ENCODE assay signal across 8 cellular contexts in the genomic region with DNA sequence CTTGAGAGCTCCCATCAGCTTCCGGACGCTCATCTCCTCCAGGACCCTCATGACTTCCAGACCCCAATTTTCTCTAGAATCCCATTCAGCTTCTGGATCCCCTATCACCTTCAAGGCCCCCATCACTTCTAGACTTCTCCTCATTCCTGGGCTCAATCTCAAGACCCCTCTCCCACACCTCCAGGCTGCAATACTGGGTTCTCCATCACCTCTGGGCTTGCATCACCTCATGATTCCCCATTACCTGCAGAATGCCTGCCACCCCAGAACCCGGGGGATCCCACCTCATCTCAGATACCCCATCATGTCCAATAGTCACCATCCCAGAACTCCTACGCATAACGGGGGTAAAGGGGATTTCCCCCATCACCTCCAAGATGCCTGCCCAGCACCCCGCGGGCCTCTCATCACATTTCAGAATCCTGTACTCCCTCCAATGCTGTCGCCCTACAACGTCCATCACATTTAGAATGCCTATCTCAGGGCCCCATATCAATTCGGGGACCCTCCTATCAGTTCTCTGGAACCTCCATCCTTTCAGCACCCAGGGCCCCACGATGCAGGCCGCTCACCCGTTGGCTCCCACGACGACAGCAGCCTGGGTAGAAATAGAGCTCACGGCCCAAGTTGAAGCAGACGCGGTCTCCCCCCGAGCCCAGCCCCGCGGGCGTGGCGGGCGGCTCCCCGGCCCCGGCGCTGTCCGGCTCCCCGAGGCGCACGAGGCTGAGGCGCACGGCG. TPM values are rescaled to one million over a fixed set of nuclear protein-coding genes. Genes with fewer than 3 reads are reported as not detected.
DNase-seq lines count a peak whose midpoint lies in the region; TF ChIP-seq lines count a peak whose summit lies in the region.

No MANE protein-coding gene starts in this region.

- H3K9me3 Mint-ChIP-seq in T-helper 1 cell treated with Interleukin-12 subunit alpha and Interleukin-12 subunit beta and Interleukin-4 antibody, amounts not matched to agents 30 μg/mL and 1 μg/mL, for 36 hours = no peaks in the 10 kb centered on the region
- no peaks in the 10 kb centered on the region for H3K9me3 Mint-ChIP-seq in dendritic cell treated with granulocyte-macrophage colony-stimulating factor and Interleukin-4, amounts not matched to agents 40 ng/mL and 50 ng/mL, for 4 days

- H3K9ac ChIP-seq in Karpas-422 (ENCODE audit: low read length) (peak overlapping the region; percentile 93), neural cell (ENCODE audit: low read length) (peak overlapping the region; percentile 87)

- no peak for TF ChIP-seq RAD21 in neural cell (conservative IDR thresholded peaks at IDR 0.05)

- H3K4me1 ChIP-seq in Karpas-422 (ENCODE audit: low read length) = peaks cover 20% of the 10 kb centered on the region

- DNase-seq in T-helper 1 cell (no peak), Karpas-422 (peak; percentile 70), NCI-H2107 treated with DMSO at 0.1 percent for 48 hours (lab: John Stamatoyannopoulos, UW; ENCODE audit: unreplicated experiment) (no peak), anterior cingulate cortex (lab: John Stamatoyannopoulos, UW) (no peak)
- DNase-seq in activated effector memory CD4-positive, alpha-beta T cell treated with anti-CD3 and anti-CD28 coated beads, Interleukin-2, amount 50 U/mL, for 16 hours = no peak

- no peaks in the 10 kb centered on the region for H3F3A ChIP-seq in neural cell (ENCODE audit: insufficient read depth, low read length, poor library complexity, severe bottlenecking)

- H3K9me3 ChIP-seq in Karpas-422 (ENCODE audit: low read length) = no peaks in the 10 kb centered on the region
- no peaks in the 10 kb centered on the region for H3K9me3 ChIP-seq in neural cell (ENCODE audit: low read length)

- H3K36me3 ChIP-seq in Karpas-422 (ENCODE audit: insufficient read depth, low read length) (peaks cover 12% of the 10 kb centered on the region; the same call in 1 of the 2 replicates), neural cell (ENCODE audit: insufficient read depth, low read length) (peaks cover 6% of the 10 kb centered on the region)

- H3K79me2 ChIP-seq in Karpas-422 (ENCODE audit: low read length) (peaks cover 27% of the 10 kb centered on the region), neural cell (replicated peaks; ENCODE audit: insufficient read depth, low read length) (peaks cover 25% of the 10 kb centered on the region)

- TF ChIP-seq CTCF in neural cell (IDR thresholded peaks at IDR 0.05; ENCODE audit: poor library complexity, severe bottlenecking) = no peak

- peak overlapping the region; percentile 86 for H3K4me3 Mint-ChIP-seq in T-helper 1 cell treated with Interleukin-12 subunit alpha and Interleukin-12 subunit beta and Interleukin-4 antibody, amounts not matched to agents 30 μg/mL and 1 μg/mL, for 36 hours
- peak overlapping the region; percentile 85 for H3K4me3 Mint-ChIP-seq in dendritic cell treated with granulocyte-macrophage colony-stimulating factor and Interleukin-4, amounts not matched to agents 40 ng/mL and 50 ng/mL, for 4 days

- H2AFZ ChIP-seq in Karpas-422 (ENCODE audit: low read length) (no peak overlapping the region), neural cell (ENCODE audit: low read depth, low read length) (no peak overlapping the region)

- H3K4me3 ChIP-seq in Karpas-422 (ENCODE audit: low read length) (peak overlapping the region; percentile 91), neural cell (ENCODE audit: low read length) (peak overlapping the region; percentile 94)

- intact Hi-C loops in dendritic cell treated with granulocyte-macrophage colony-stimulating factor and Interleukin-4, amounts not matched to agents 40 ng/mL and 50 ng/mL, for 4 days (cut with micrococcal nuclease) = no loop called here

- no peaks in the 10 kb centered on the region for H3K9me2 ChIP-seq in Karpas-422 (replicated peaks; ENCODE audit: insufficient read depth, low read length)
- no peaks in the 10 kb centered on the region for H3K9me2 ChIP-seq in neural cell (ENCODE audit: insufficient read depth, low read length)

- peak overlapping the region; percentile 74 for H3K27ac Mint-ChIP-seq in T-helper 1 cell treated with Interleukin-12 subunit alpha and Interleukin-12 subunit beta and Interleukin-4 antibody, amounts not matched to agents 30 μg/mL and 1 μg/mL, for 36 hours
- H3K27ac Mint-ChIP-seq in dendritic cell treated with granulocyte-macrophage colony-stimulating factor and Interleukin-4, amounts not matched to agents 40 ng/mL and 50 ng/mL, for 4 days = peak overlapping the region; percentile 49

- peaks cover 64% of the 10 kb centered on the region for H3K27me3 Mint-ChIP-seq in T-helper 1 cell treated with Interleukin-12 subunit alpha and Interleukin-12 subunit beta and Interleukin-4 antibody, amounts not matched to agents 30 μg/mL and 1 μg/mL, for 36 hours (ENCODE audit: low read depth)
- H3K27me3 Mint-ChIP-seq in dendritic cell treated with granulocyte-macrophage colony-stimulating factor and Interleukin-4, amounts not matched to agents 40 ng/mL and 50 ng/mL, for 4 days = peaks cover 68% of the 10 kb centered on the region

- no peak for TF ChIP-seq EP300 in neural cell (conservative IDR thresholded peaks at IDR 0.05; ENCODE audit: poor library complexity, severe bottlenecking)

- peak overlapping the region; percentile 64 for H3K27ac ChIP-seq in Karpas-422 (ENCODE audit: low read length)
- peak overlapping the region; percentile 55 for H3K27ac ChIP-seq in neural cell (ENCODE audit: low read length)

- H3K4me1 Mint-ChIP-seq in T-helper 1 cell treated with Interleukin-12 subunit alpha and Interleukin-12 subunit beta and Interleukin-4 antibody, amounts not matched to agents 30 μg/mL and 1 μg/mL, for 36 hours (ENCODE audit: low read depth) = peaks cover 32% of the 10 kb centered on the region
- H3K4me1 Mint-ChIP-seq in dendritic cell treated with granulocyte-macrophage colony-stimulating factor and Interleukin-4, amounts not matched to agents 40 ng/mL and 50 ng/mL, for 4 days (ENCODE audit: low read depth) = peaks cover 69% of the 10 kb centered on the region

- H3K36me3 Mint-ChIP-seq in T-helper 1 cell treated with Interleukin-12 subunit alpha and Interleukin-12 subunit beta and Interleukin-4 antibody, amounts not matched to agents 30 μg/mL and 1 μg/mL, for 36 hours (ENCODE audit: low read depth) = peaks cover 21% of the 10 kb centered on the region
- H3K36me3 Mint-ChIP-seq in dendritic cell treated with granulocyte-macrophage colony-stimulating factor and Interleukin-4, amounts not matched to agents 40 ng/mL and 50 ng/mL, for 4 days (ENCODE audit: low read depth) = peaks cover 47% of the 10 kb centered on the region

- H4K20me1 ChIP-seq in Karpas-422 (ENCODE audit: insufficient read depth, low read depth, low read length) (0 out of 2 replicates have a peak, but pooled peaks cover 8% of the 10 kb centered on the region), neural cell (ENCODE audit: insufficient read depth) (no peaks in the 10 kb centered on the region)

- H3K27me3 ChIP-seq in Karpas-422 (ENCODE audit: low read length) = no peaks in the 10 kb centered on the region
- no peaks in the 10 kb centered on the region for H3K27me3 ChIP-seq in neural cell (ENCODE audit: insufficient read depth, low read depth, low read length)

- H3K4me2 ChIP-seq in Karpas-422 (ENCODE audit: low read depth, low read length, poor library complexity, severe bottlenecking) (peak overlapping the region; percentile 87), neural cell (ENCODE audit: low read length) (peak overlapping the region; percentile 98)

TF ChIP-seq in neural cell, 6 proteins besides CTCF, POLR2A, EP300 and RAD21 (continues in another document):
- TF ChIP-seq MXI1 (conservative IDR thresholded peaks at IDR 0.05; ENCODE audit: poor library complexity, severe bottlenecking) (no peak), SMC3 (conservative IDR thresholded peaks at IDR 0.05; ENCODE audit: poor library complexity) (no peak), TAF1 (IDR thresholded peaks at IDR 0.05; ENCODE audit: low read depth) (no peak), EZH2 (IDR thresholded peaks at IDR 0.05; ENCODE audit: borderline replicate concordance, insufficient read depth, low read length, poor library complexity, severe bottlenecking) (no peak)

RNA-seq across cellular contexts. Expression of gene DMWD, which starts 0.7 kb away (rescaled TPM):
- total RNA-seq in Karpas-422 (2014; rRNA removed; shearing (Covaris generic); ENCODE audit: low replicate concordance) = 37.8 and 61.3 TPM in 2 replicates
- 20.4 and 28.5 TPM in 2 replicates for polyA plus RNA-seq in neural cell
- 50.5 and 57.0 TPM in 2 replicates for polyA minus RNA-seq in neural cell

RNA-seq across cellular contexts. Expression of gene DMPK, which starts 9.6 kb away (rescaled TPM):
- total RNA-seq in Karpas-422 (2014; rRNA removed; shearing (Covaris generic); ENCODE audit: low replicate concordance) = 11.5 and 33.7 TPM in 2 replicates
- polyA plus RNA-seq in neural cell = 34.3 and 50.1 TPM in 2 replicates
- 16.1 and 23.4 TPM in 2 replicates for polyA minus RNA-seq in neural cell

RNA-seq across cellular contexts. Expression of gene SIX5, which starts 22.9 kb away (rescaled TPM):
- 2.6 and 4.0 TPM in 2 replicates for total RNA-seq in Karpas-422 (2014; rRNA removed; shearing (Covaris generic); ENCODE audit: low replicate concordance)
- 0.50 TPM in 1 of 2 replicates, not detected in the other for polyA plus RNA-seq in neural cell
- 0.35 and 0.49 TPM in 2 replicates for polyA minus RNA-seq in neural cell

RNA-seq across cellular contexts. Expression of gene RSPH6A, which starts 23.2 kb away (rescaled TPM):
- 0.25 TPM in 1 of 2 replicates, not detected in the other for total RNA-seq in Karpas-422 (2014; rRNA removed; shearing (Covaris generic); ENCODE audit: low replicate concordance)
- polyA plus RNA-seq in neural cell = not detected in 2 replicates
- polyA minus RNA-seq in neural cell = 0.46 TPM in 1 of 2 replicates, not detected in the other

RNA-seq across cellular contexts. Expression of gene MEIOSIN, which starts 58.7 kb away (rescaled TPM):
- not detected in 2 replicates for total RNA-seq in Karpas-422 (2014; rRNA removed; shearing (Covaris generic); ENCODE audit: low replicate concordance)
- polyA plus RNA-seq in neural cell = not detected in 2 replicates
- not detected in 2 replicates for polyA minus RNA-seq in neural cell
